ENCODE assay signal across 31 cellular contexts in the genomic region with DNA sequence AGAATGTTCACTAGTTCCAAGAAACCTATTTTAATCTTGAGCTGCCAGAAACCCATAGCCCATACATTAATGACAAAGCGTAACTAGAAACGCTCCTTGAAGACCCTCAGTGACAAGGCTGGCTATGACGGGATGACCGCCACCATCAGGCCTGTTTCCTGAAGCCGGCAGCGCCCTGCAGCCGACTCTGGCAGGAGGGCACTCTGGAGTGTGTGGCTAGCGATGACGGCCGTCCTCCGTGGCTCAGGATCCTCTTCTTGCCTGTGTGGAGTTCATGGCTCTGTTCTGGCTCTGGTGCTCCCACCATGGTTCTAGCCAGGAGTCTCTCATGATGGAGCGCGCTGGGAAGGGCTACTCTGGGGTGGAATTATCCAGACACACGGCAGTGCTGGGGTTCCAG.
"Had no signal": no experiment of that assay in that cellular context is flagged by ENCODE, and none has a peak within 500 bp of the region (broad histone marks: within the 10 kb centered on the region; RNA-seq: fewer than 3 reads in every experiment).

No MANE protein-coding gene starts in this region.

- H3K27ac ChIP-seq: adrenal gland, body of pancreas, brain microvascular endothelial cell, breast epithelium, VCaP had no signal

- ATAC-seq: activated CD8-positive, alpha-beta T cell treated with anti-CD3 and anti-CD28 coated beads for 36 hours; activated naive CD4-positive, alpha-beta T cell treated with anti-CD3 and anti-CD28 coated beads, Interleukin-2, amount 50 U/mL, for 72 hours; activated T-cell treated with anti-CD3 and anti-CD28 coated beads, Interleukin-2, amount 50 U/mL, for 72 hours; activated T-helper 17 cell treated with anti-CD3 and anti-CD28 coated beads, Interleukin-2, amount 50 U/mL, for 72 hours; body of pancreas; T-cell; T-helper 17 cell had no signal

- H3K4me3 ChIP-seq: adrenal gland, body of pancreas, breast epithelium had no signal

- H3K36me3 ChIP-seq: adrenal gland, brain microvascular endothelial cell, breast epithelium had no signal

- H3K9me3 Mint-ChIP-seq: activated B cell treated with CpG ODN at 0.5 μM for 24 hours; activated CD4-positive, alpha-beta memory T cell treated with anti-CD3 and anti-CD28 coated beads for 36 hours; activated CD8-positive, alpha-beta T cell treated with anti-CD3 and anti-CD28 coated beads for 36 hours; activated naive CD4-positive, alpha-beta T cell treated with anti-CD3 and anti-CD28 coated beads for 36 hours; activated naive CD4-positive, alpha-beta T cell treated with anti-CD3 and anti-CD28 coated beads, Interleukin-2, amount 50 U/mL, for 72 hours; activated naive CD8-positive, alpha-beta T cell treated with anti-CD3 and anti-CD28 coated beads for 36 hours; activated T-cell treated with anti-CD3 and anti-CD28 coated beads, Interleukin-2, amount 50 U/mL, for 24 hours; activated T-helper 1 cell treated with anti-CD3 and anti-CD28 coated beads, Interleukin-12 subunit alpha, Interleukin-12 subunit beta, Interleukin-2, Interleukin-4 antibody, amounts not matched to agents 30 ng/mL and 10 ng/mL and 1 ng/mL, durations not matched to agents 14 hours and 24 hours and 36 hours had no signal

- H3K36me3 Mint-ChIP-seq: activated CD4-positive, alpha-beta memory T cell treated with anti-CD3 and anti-CD28 coated beads for 36 hours; activated naive CD4-positive, alpha-beta T cell treated with anti-CD3 and anti-CD28 coated beads, Interleukin-2, amount 50 U/mL, for 72 hours; activated naive CD8-positive, alpha-beta T cell treated with anti-CD3 and anti-CD28 coated beads for 36 hours; T-cell had no signal

- H3K27me3 Mint-ChIP-seq: activated CD4-positive, alpha-beta T cell treated with anti-CD3 and anti-CD28 coated beads, Interleukin-2, amount 10 ng/mL, durations not matched to agents 24 days and 14 days had no signal

- H3K27me3 ChIP-seq: adrenal gland, body of pancreas, brain microvascular endothelial cell had no signal

- H3K9me3 ChIP-seq: adrenal gland, body of pancreas, breast epithelium had no signal

- H3K4me3 Mint-ChIP-seq: activated B cell treated with CpG ODN at 0.5 μM for 24 hours; activated CD4-positive, alpha-beta memory T cell treated with anti-CD3 and anti-CD28 coated beads for 36 hours; activated CD4-positive, alpha-beta T cell treated with anti-CD3 and anti-CD28 coated beads, Interleukin-2, amount 10 ng/mL, durations not matched to agents 24 days and 14 days; activated CD8-positive, alpha-beta T cell treated with anti-CD3 and anti-CD28 coated beads for 36 hours; activated naive CD4-positive, alpha-beta T cell treated with anti-CD3 and anti-CD28 coated beads for 36 hours; activated naive CD8-positive, alpha-beta T cell treated with anti-CD3 and anti-CD28 coated beads for 36 hours; activated T-cell treated with anti-CD3 and anti-CD28 coated beads, Interleukin-2, amount 50 U/mL, for 24 hours; activated T-cell treated with anti-CD3 and anti-CD28 coated beads, Interleukin-2, amount 50 U/mL, for 72 hours; activated T-helper 1 cell treated with anti-CD3 and anti-CD28 coated beads, Interleukin-12 subunit alpha, Interleukin-12 subunit beta, Interleukin-2, Interleukin-4 antibody, amounts not matched to agents 30 ng/mL and 10 ng/mL and 1 ng/mL, durations not matched to agents 14 hours and 24 hours and 36 hours; activated T-helper 17 cell treated with anti-CD3 and anti-CD28 coated beads, Interleukin-2, amount 50 U/mL, for 72 hours; T-cell; T-helper 17 cell had no signal

- DNase-seq: activated B cell treated with CpG ODN at 0.5 μM for 24 hours; activated CD4-positive, alpha-beta memory T cell treated with anti-CD3 and anti-CD28 coated beads for 36 hours; activated CD4-positive, alpha-beta T cell treated with anti-CD3 and anti-CD28 coated beads for 4 hours; activated CD4-positive, alpha-beta T cell treated with anti-CD3 and anti-CD28 coated beads, Interleukin-2, amount 10 ng/mL, durations not matched to agents 24 days and 14 days; activated CD4-positive, alpha-beta T cell treated with anti-CD3 and anti-CD28 coated beads, Interleukin-2, amount 50 U/mL, for 1 hour; activated CD4-positive, alpha-beta T cell treated with anti-CD3 and anti-CD28 coated beads, Interleukin-2, amount 50 U/mL, for 4 hours; activated CD4-positive, CD25-positive, alpha-beta regulatory T cell treated with anti-CD3 and anti-CD28 coated beads, Interleukin-2, amount 50 U/mL, for 72 hours; activated CD8-positive, alpha-beta memory T cell treated with anti-CD3 and anti-CD28 coated beads, Interleukin-2, amount 50 U/mL, for 4 hours; activated CD8-positive, alpha-beta T cell treated with anti-CD3 and anti-CD28 coated beads for 36 hours; activated effector memory CD4-positive, alpha-beta T cell treated with anti-CD3 and anti-CD28 coated beads, Interleukin-2, amount 50 U/mL, for 16 hours; activated gamma-delta T cell treated with Interleukin-2 at 50 U/mL for 16 hours; activated naive CD4-positive, alpha-beta T cell; activated naive CD4-positive, alpha-beta T cell treated with anti-CD3 and anti-CD28 coated beads for 36 hours; activated naive CD4-positive, alpha-beta T cell treated with anti-CD3 and anti-CD28 coated beads, Interleukin-2, amount 50 U/mL, for 16 hours; activated naive CD8-positive, alpha-beta T cell treated with anti-CD3 and anti-CD28 coated beads for 36 hours; activated T-cell treated with anti-CD3 and anti-CD28 coated beads, Interleukin-2, amount 50 U/mL, for 24 hours; activated T-cell treated with anti-CD3 and anti-CD28 coated beads, Interleukin-2, amount 50 U/mL, for 72 hours; adrenal gland; amniotic stem cell; aorta; body of pancreas; brain microvascular endothelial cell; central memory CD4-positive, alpha-beta T cell; T-cell; T-helper 17 cell; T-helper 9 cell had no signal

- H3K4me1 ChIP-seq: adrenal gland, body of pancreas, breast epithelium had no signal

- H3K4me1 Mint-ChIP-seq: activated CD4-positive, alpha-beta T cell treated with anti-CD3 and anti-CD28 coated beads, Interleukin-2, amount 10 ng/mL, durations not matched to agents 24 days and 14 days; activated naive CD8-positive, alpha-beta T cell treated with anti-CD3 and anti-CD28 coated beads for 36 hours; activated T-helper 17 cell treated with anti-CD3 and anti-CD28 coated beads, Interleukin-2, amount 50 U/mL, for 72 hours; T-cell; T-helper 17 cell had no signal
